ENCODE assay signal across 8 cellular contexts in the genomic region with DNA sequence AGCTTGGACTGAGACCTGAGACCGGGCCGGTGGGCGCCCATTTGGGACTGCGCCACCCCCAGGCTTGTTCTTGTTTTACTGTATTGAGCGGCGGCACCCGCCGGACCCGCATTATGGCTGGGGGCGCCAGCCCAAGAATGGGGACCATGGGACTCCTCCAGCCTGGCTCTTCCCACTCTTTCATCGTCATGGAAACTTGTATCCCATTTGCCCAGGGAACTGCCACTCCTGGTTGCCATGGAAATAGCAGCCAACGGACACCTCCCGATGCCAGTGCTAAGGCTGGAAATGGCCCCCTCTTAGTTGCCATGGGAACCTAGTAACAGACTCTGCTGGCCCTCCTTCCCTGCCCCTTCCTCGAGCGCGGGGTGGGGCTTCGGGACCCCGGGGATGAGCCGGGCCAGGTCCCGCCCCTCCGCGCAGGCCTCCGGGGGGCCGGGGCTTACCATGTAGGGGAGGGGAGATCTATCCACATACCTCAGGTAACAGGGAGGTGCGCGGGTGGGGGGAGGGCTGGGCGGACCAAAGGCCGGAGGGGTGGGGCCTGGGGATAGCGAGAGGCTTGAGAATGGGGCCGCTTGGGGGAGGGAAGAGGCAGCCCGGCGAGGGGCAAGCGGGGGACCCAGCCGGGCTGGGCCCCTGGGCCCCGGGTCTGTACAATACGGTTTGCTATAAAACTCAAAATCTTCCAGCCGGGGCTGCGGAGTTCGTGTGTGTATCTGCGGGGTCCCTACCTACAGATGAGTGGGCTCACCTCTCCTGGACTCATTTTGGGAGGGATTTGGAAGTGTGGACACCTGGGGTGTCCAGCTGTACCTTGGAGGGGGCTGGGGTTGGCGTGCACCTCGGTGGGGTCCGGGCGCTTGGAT. TPM values are rescaled to one million over a fixed set of nuclear protein-coding genes. Genes with fewer than 3 reads are reported as not detected.
DNase-seq lines count a peak whose midpoint lies in the region; FAIRE-seq and TF ChIP-seq lines count a peak whose summit lies in the region.

No MANE protein-coding gene starts in this region.

- H3K27me3 ChIP-seq in AG04450 (ENCODE audit: control insufficient read depth, insufficient read depth, low read length) (no peaks in the 10 kb centered on the region), esophagus muscularis mucosa (no peaks in the 10 kb centered on the region), mononuclear cell (ENCODE audit: insufficient read depth, low read length) (no peaks in the 10 kb centered on the region), tibial nerve (no peaks in the 10 kb centered on the region)

- TF ChIP-seq POLR2A in esophagus muscularis mucosa (IDR thresholded peaks at IDR 0.05; ENCODE audit: low read depth) = no peak
- TF ChIP-seq POLR2A in tibial nerve (IDR thresholded peaks at IDR 0.05) = no peak

- peak overlapping the region; percentile 78 for H3K4me3 ChIP-seq in AG04450 (ENCODE audit: low read depth, low read length)
- peak overlapping the region; percentile 71 for H3K4me3 ChIP-seq in GM12865 (ENCODE audit: low read depth, low read length)
- H3K4me3 ChIP-seq in esophagus muscularis mucosa = peak overlapping the region; percentile 83 to 98 (median 96)
- H3K4me3 ChIP-seq in mononuclear cell (ENCODE audit: low read length) = peak overlapping the region; percentile 69
- H3K4me3 ChIP-seq in tibial nerve = peak overlapping the region; percentile 56 to 98 (median 78)

- peak; percentile 76 for FAIRE-seq in TTC549 (lab: Jason Lieb, UNC)

- H3K27ac ChIP-seq in AG04450 (ENCODE audit: low read depth, low read length) (peak overlapping the region; percentile 52), esophagus muscularis mucosa (replicated peaks in 1 of 4) (peak overlapping the region; percentile 91 to 99 (median 92)), tibial nerve (peak overlapping the region; percentile 89 to 97 (median 95))

- TF ChIP-seq EP300 in Ishikawa (IDR thresholded peaks at IDR 0.05; ENCODE audit: borderline replicate concordance) (peak; percentile 7; the same call in 1 of the 2 replicates), esophagus muscularis mucosa (IDR thresholded peaks at IDR 0.05) (no peak), tibial nerve (IDR thresholded peaks at IDR 0.05) (peak; percentile 10 to 48)

- POLR2A ChIA-PET in AG04450 (lab: Yijun Ruan, JAX) = interaction anchor here (0.5 to 1.0 kb wide), 2 partner anchors 225 to 534 kb away, joined by 3 to 4 read pairs; partner anchors contain the start of gene SLC5A2

- H3K4me1 ChIP-seq in esophagus muscularis mucosa = peaks cover 21 to 53% (median 48%) of the 10 kb centered on the region in 4 donors
- H3K4me1 ChIP-seq in mononuclear cell (ENCODE audit: insufficient read depth, low read length) = peaks cover 27% of the 10 kb centered on the region
- H3K4me1 ChIP-seq in tibial nerve = peaks cover 0 to 45% (median 17%) of the 10 kb centered on the region in 4 donors

- TF ChIP-seq CTCF in AG04450 (IDR thresholded peaks at IDR 0.05; ENCODE audit: low read depth, low read length) (no peak), GM12865 (IDR thresholded peaks at IDR 0.05; ENCODE audit: insufficient read depth, low read depth, low read length, missing control alignments) (no peak), esophagus muscularis mucosa (IDR thresholded peaks at IDR 0.05) (no peak), tibial nerve (IDR thresholded peaks at IDR 0.05) (no peak)

- 10% methylated on average over 32 of the region's 44 CpGs for WGBS in esophagus muscularis mucosa
- 2 to 4% methylated on average over 40 to 43 of the region's 44 CpGs for WGBS in tibial nerve, 2 donors

- CTCF ChIA-PET in AG04450 (lab: Charles Lee) = no interaction called here

- H3K9me3 ChIP-seq in AG04450 (ENCODE audit: control insufficient read depth, insufficient read depth, low read length) = no peaks in the 10 kb centered on the region; the same call in 1 of the 2 replicates
- H3K9me3 ChIP-seq in esophagus muscularis mucosa = no peaks in the 10 kb centered on the region
- no peaks in the 10 kb centered on the region for H3K9me3 ChIP-seq in mononuclear cell (ENCODE audit: low read depth, low read length)
- no peaks in the 10 kb centered on the region for H3K9me3 ChIP-seq in tibial nerve

- intact Hi-C loops in esophagus muscularis mucosa (cut with DNase I) = no loop called here

- H3K36me3 ChIP-seq in esophagus muscularis mucosa (peaks cover 0 to 34% (median 21%) of the 10 kb centered on the region in 4 donors), tibial nerve (peaks cover 0 to 36% (median 0%) of the 10 kb centered on the region in 3 donors)

- no peak for TF ChIP-seq RAD21 in Ishikawa (IDR thresholded peaks at IDR 0.05; ENCODE audit: low read depth)

- DNase-seq in AG04450 (ENCODE audit: low read depth, low spot score) (peak; percentile 91), GM12865 (ENCODE audit: low read depth) (peak; percentile 68), esophagus muscularis mucosa (ENCODE audit: extremely low spot score) (peak; percentile 96), tibial nerve (ENCODE audit: low spot score in 2 of 2) (peak; percentile 91 to 98), OCI-M2 (lab: John Stamatoyannopoulos, UW; ENCODE audit: unreplicated experiment) (no peak)

TF ChIP-seq in Ishikawa, 13 proteins besides CTCF, POLR2A, EP300 and RAD21:
- TF ChIP-seq EGR1 (IDR thresholded peaks at IDR 0.05) = no peak
- TF ChIP-seq NFIC (IDR thresholded peaks at IDR 0.05) = no peak
- TF ChIP-seq YY1 (IDR thresholded peaks at IDR 0.05; ENCODE audit: low read depth) = peak; percentile 65; the same call in 1 of the 2 replicates
- peak; percentile 19; the same call in 1 of the 2 replicates for TF ChIP-seq TCF12 (IDR thresholded peaks at IDR 0.05; ENCODE audit: low read depth)
- no peak for TF ChIP-seq TEAD4 (IDR thresholded peaks at IDR 0.05)
- peak; percentile 84 for TF ChIP-seq ZBTB7A (IDR thresholded peaks at IDR 0.05; ENCODE audit: low read depth)
- TF ChIP-seq USF1 (IDR thresholded peaks at IDR 0.05) = no peak
- no peak for TF ChIP-seq MAX (IDR thresholded peaks at IDR 0.05)
- peak; percentile 42; the same call in 1 of the 2 replicates for TF ChIP-seq FOXM1 (IDR thresholded peaks at IDR 0.05; ENCODE audit: borderline replicate concordance, low read depth)

RNA-seq across cellular contexts. Expression of gene ORAI3, which starts 0.5 kb away (rescaled TPM):
- polyA plus RNA-seq in AG04450 (2011; rRNA removed) = 23.7 and 29.5 TPM in 2 replicates
- 17.4 and 23.4 TPM in 2 replicates for polyA minus RNA-seq in AG04450 (2011; rRNA and poly(A)+ RNA removed)
- total RNA-seq in esophagus muscularis mucosa (10 to 100 TPM; 33.0 to 56.5 (median 45.8) TPM), mononuclear cell (11.3 TPM), tibial nerve (10 to 100 TPM; 50.7 to 58.4 (median 52.9) TPM)

RNA-seq across cellular contexts. Expression of gene SETD1A, which starts 9.2 kb away (rescaled TPM):
- polyA plus RNA-seq in AG04450 (2011; rRNA removed) = 1.1 and 1.4 TPM in 2 replicates
- 2.4 and 5.3 TPM in 2 replicates for polyA minus RNA-seq in AG04450 (2011; rRNA and poly(A)+ RNA removed)
- total RNA-seq in esophagus muscularis mucosa = 10 to 100 TPM in 2 of 4 donors, 1 to 10 TPM in 2; 7.1 to 25.4 (median 9.9) TPM
- total RNA-seq in mononuclear cell = 16.1 TPM
- 10 to 100 TPM in 2 of 4 donors, 1 to 10 TPM in 2; 7.9 to 17.1 (median 10.7) TPM for total RNA-seq in tibial nerve

RNA-seq across cellular contexts. Expression of gene FBXL19, which starts 24.9 kb away (rescaled TPM):
- polyA plus RNA-seq in AG04450 (2011; rRNA removed) = 7.1 and 10.6 TPM in 2 replicates
- 7.6 and 9.4 TPM in 2 replicates for polyA minus RNA-seq in AG04450 (2011; rRNA and poly(A)+ RNA removed)
- total RNA-seq in esophagus muscularis mucosa = 10 to 100 TPM; 12.1 to 28.1 (median 17.7) TPM
- 5.4 TPM for total RNA-seq in mononuclear cell
- 10 to 100 TPM in 3 of 4 donors, 1 to 10 TPM in 1; 7.4 to 25.8 (median 16.7) TPM for total RNA-seq in tibial nerve

RNA-seq across cellular contexts. Expression of gene HSD3B7, which starts 36.7 kb away (rescaled TPM):
- 6.1 and 9.5 TPM in 2 replicates for polyA plus RNA-seq in AG04450 (2011; rRNA removed)
- polyA minus RNA-seq in AG04450 (2011; rRNA and poly(A)+ RNA removed) = 4.0 and 4.9 TPM in 2 replicates
- total RNA-seq in esophagus muscularis mucosa (10 to 100 TPM; 15.4 to 33.0 (median 17.9) TPM), mononuclear cell (0.73 TPM), tibial nerve (10 to 100 TPM; 14.9 to 42.9 (median 22.5) TPM)

RNA-seq across cellular contexts. Expression of gene CTF1, which starts 51.9 kb away (rescaled TPM):
- polyA plus RNA-seq in AG04450 (2011; rRNA removed) = 10.1 and 12.5 TPM in 2 replicates
- 6.5 and 6.6 TPM in 2 replicates for polyA minus RNA-seq in AG04450 (2011; rRNA and poly(A)+ RNA removed)
- total RNA-seq in esophagus muscularis mucosa (10 to 100 TPM in 2 of 4 donors, 1 to 10 TPM in 2; 6.2 to 18.8 (median 10.9) TPM), mononuclear cell (0.21 TPM), tibial nerve (1 to 10 TPM; 2.2 to 5.9 (median 3.1) TPM)
